1 cellular context compared by ENCODE assay signal in genomic region chr19:40228371-40228770, GRCh38.
TF ChIP-seq lines count a peak whose summit lies in the region.

No MANE protein-coding gene starts in this region.

TF ChIP-seq in endothelial cell of umbilical vein, 7 proteins besides CTCF, POLR2A, EP300 and RAD21:
- TF ChIP-seq EZH2 (IDR thresholded peaks at IDR 0.05; ENCODE audit: borderline replicate concordance, low read depth, low read length, severe bottlenecking) = no peak
- TF ChIP-seq JUN (IDR thresholded peaks at IDR 0.05; ENCODE audit: borderline replicate concordance, insufficient read depth, insufficient read length, low read depth) = no peak
- no peak for TF ChIP-seq MAX (IDR thresholded peaks at IDR 0.05; ENCODE audit: insufficient read depth, insufficient read length)
- TF ChIP-seq GATA2 (IDR thresholded peaks at IDR 0.05; ENCODE audit: insufficient read depth, insufficient read length, low read depth, low read length) = no peak
- no peak for TF ChIP-seq MYC (IDR thresholded peaks at IDR 0.05; ENCODE audit: low read depth, low read length)
- no peak for TF ChIP-seq POLR2AphosphoS5 (IDR thresholded peaks at IDR 0.05; ENCODE audit: insufficient read depth, low read depth, low read length)
- no peak for TF ChIP-seq FOS (IDR thresholded peaks at IDR 0.05; ENCODE audit: borderline replicate concordance, insufficient read depth, low read length)
TF ChIP-seq in endothelial cell of umbilical vein: peak in this region for 0.
